ENCODE assay signal across 8 cellular contexts in genomic region chr22:50270302-50271010, GRCh38. TPM values are rescaled to one million over a fixed set of nuclear protein-coding genes. Genes with fewer than 3 reads are reported as not detected.
DNase-seq lines count a peak whose midpoint lies in the region; ATAC-seq and TF ChIP-seq lines count a peak whose summit lies in the region.

TSS of gene MAPK11 (minus strand) at chr22:50270380. CDS start at chr22:50270292, 88 bp downstream.

- TF ChIP-seq CTCF in GM10248 (IDR thresholded peaks at IDR 0.05; ENCODE audit: control extremely low read depth, extremely low read depth, low read depth, missing control alignments): no peak
- no peak for TF ChIP-seq CTCF in WI38 (IDR thresholded peaks at IDR 0.05; ENCODE audit: low read depth, low read length)
- no peak for TF ChIP-seq CTCF in mammary epithelial cell (conservative IDR thresholded peaks at IDR 0.05 in 1 of 2, IDR thresholded peaks at IDR 0.05 in 1 of 2; ENCODE audit: extremely low read depth in 1 of 2, insufficient read depth in 1 of 2, low read depth in 1 of 2, low read length in 2 of 2)

- H3K27ac ChIP-seq in mammary epithelial cell (ENCODE audit: insufficient read depth, low read depth, low read length): no peak within 1 kb of the TSS

- H3K4me1 ChIP-seq in mammary epithelial cell (ENCODE audit: insufficient read depth, low read length): peaks cover 29% of the 10 kb centered on the region

- TF ChIP-seq EP300 in Ishikawa (IDR thresholded peaks at IDR 0.05; ENCODE audit: borderline replicate concordance): no peak

- peaks cover 4% of the 10 kb centered on the region for H3K79me2 ChIP-seq in mammary epithelial cell (ENCODE audit: insufficient read depth, low read length)

- H4K20me1 ChIP-seq in mammary epithelial cell (ENCODE audit: insufficient read depth, low read length): no peaks in the 10 kb centered on the region

- no peak for ATAC-seq in HG02763 (IDR thresholded peaks at IDR 0.05; ENCODE audit: unreplicated experiment)

- BruUV-seq in mammary epithelial cell (replicated peaks; lab: Mats Ljungman, UMichigan): no TSS peak

- in situ Hi-C loops in mammary epithelial cell (cut with MboI; ENCODE audit: low sequenced_read_pairs in 2 of 2): loop anchor here in 1 of 2 donors (10.0 kb wide), 1 partner anchor 54 kb away; the partner anchor contains the start of gene DENND6B

- H3K9ac ChIP-seq in mammary epithelial cell (ENCODE audit: insufficient read depth, low read length): no peak within 1 kb of the TSS

- DNase-seq in GM10248 (ENCODE audit: extremely low spot score) (peak; percentile 78), mammary epithelial cell (peak; percentile 64), islet precursor cell (peak; percentile 91), cortex of kidney (lab: John Stamatoyannopoulos, UW) (no peak)
- DNase-seq in stimulated activated CD4-positive, alpha-beta T cell treated with anti-CD3 and anti-CD28 coated beads, Interleukin-12 subunit alpha, Interleukin-12 subunit beta, amount 100 ng/mL, for 4 hours: peak; percentile 76

- 5% methylated on average over 17 of the region's 77 CpGs for WGBS in mammary epithelial cell (ENCODE audit: low coverage, missing lambda C conversion rate)

- intact Hi-C loops in mammary epithelial cell (cut with micrococcal nuclease): loop anchor here (1.0 to 5.0 kb wide), 2 partner anchors 18 to 37 kb away; partner anchors contain the start of gene PLXNB2

- H3K27me3 ChIP-seq in mammary epithelial cell (ENCODE audit: insufficient read depth, low read length): no peaks in the 10 kb centered on the region

- no peaks in the 10 kb centered on the region for H3K9me3 ChIP-seq in mammary epithelial cell (replicated peaks; ENCODE audit: insufficient read depth, low read length)

- CTCF ChIA-PET in GM10248 (lab: Yijun Ruan, JAX) (interaction anchor here (1.3 to 3.5 kb wide), 3 partner anchors 18 to 83 kb away, joined by 5 to 16 read pairs (median 6); partner anchors contain the start of gene DENND6B), mammary epithelial cell (lab: Charles Lee; ENCODE audit: low non-redundant PET) (no interaction called here)

- H2AFZ ChIP-seq in mammary epithelial cell (ENCODE audit: low read depth, low read length): peak within 1 kb of the TSS; percentile 28

- no peaks in the 10 kb centered on the region for H3K36me3 ChIP-seq in mammary epithelial cell (ENCODE audit: insufficient read depth, low read length)

- H3K4me3 ChIP-seq in WI38 (ENCODE audit: low read depth, low read length): peak within 1 kb of the TSS; percentile 59
- H3K4me3 ChIP-seq in mammary epithelial cell (replicated peaks in 1 of 3; ENCODE audit: insufficient read depth in 1 of 3, low read depth in 2 of 3, low read length in 3 of 3): peak within 1 kb of the TSS; percentile 48 to 53 (median 53)

- peak; percentile 22; the same call in 1 of the 2 replicates for TF ChIP-seq RAD21 in Ishikawa (IDR thresholded peaks at IDR 0.05; ENCODE audit: low read depth)

- dilution Hi-C loops in mammary epithelial cell (cut with HindIII; ENCODE audit: low sequenced_read_pairs): no loop called here

- peak within 1 kb of the TSS; percentile 95 for H3K4me2 ChIP-seq in mammary epithelial cell (ENCODE audit: insufficient read depth, low read depth, low read length)

- POLR2A ChIA-PET in GM10248 (lab: Yijun Ruan, JAX): no interaction called here

TF ChIP-seq in Ishikawa, 13 proteins besides CTCF, POLR2A, EP300 and RAD21:
- TF ChIP-seq EGR1 (IDR thresholded peaks at IDR 0.05) (no peak), NFIC (IDR thresholded peaks at IDR 0.05) (no peak), ZBTB7A (IDR thresholded peaks at IDR 0.05; ENCODE audit: low read depth) (peak; percentile 67), CEBPB (IDR thresholded peaks at IDR 0.05) (no peak), YY1 (IDR thresholded peaks at IDR 0.05; ENCODE audit: low read depth) (no peak)
- TF ChIP-seq, protein P1, sequence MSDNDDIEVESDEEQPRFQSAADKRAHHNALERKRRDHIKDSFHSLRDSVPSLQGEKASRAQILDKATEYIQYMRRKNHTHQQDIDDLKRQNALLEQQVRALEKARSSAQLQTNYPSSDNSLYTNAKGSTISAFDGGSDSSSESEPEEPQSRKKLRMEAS (IDR thresholded peaks at IDR 0.05): peak; percentile 59; the same call in 1 of the 2 replicates
- TF ChIP-seq, protein P2, sequence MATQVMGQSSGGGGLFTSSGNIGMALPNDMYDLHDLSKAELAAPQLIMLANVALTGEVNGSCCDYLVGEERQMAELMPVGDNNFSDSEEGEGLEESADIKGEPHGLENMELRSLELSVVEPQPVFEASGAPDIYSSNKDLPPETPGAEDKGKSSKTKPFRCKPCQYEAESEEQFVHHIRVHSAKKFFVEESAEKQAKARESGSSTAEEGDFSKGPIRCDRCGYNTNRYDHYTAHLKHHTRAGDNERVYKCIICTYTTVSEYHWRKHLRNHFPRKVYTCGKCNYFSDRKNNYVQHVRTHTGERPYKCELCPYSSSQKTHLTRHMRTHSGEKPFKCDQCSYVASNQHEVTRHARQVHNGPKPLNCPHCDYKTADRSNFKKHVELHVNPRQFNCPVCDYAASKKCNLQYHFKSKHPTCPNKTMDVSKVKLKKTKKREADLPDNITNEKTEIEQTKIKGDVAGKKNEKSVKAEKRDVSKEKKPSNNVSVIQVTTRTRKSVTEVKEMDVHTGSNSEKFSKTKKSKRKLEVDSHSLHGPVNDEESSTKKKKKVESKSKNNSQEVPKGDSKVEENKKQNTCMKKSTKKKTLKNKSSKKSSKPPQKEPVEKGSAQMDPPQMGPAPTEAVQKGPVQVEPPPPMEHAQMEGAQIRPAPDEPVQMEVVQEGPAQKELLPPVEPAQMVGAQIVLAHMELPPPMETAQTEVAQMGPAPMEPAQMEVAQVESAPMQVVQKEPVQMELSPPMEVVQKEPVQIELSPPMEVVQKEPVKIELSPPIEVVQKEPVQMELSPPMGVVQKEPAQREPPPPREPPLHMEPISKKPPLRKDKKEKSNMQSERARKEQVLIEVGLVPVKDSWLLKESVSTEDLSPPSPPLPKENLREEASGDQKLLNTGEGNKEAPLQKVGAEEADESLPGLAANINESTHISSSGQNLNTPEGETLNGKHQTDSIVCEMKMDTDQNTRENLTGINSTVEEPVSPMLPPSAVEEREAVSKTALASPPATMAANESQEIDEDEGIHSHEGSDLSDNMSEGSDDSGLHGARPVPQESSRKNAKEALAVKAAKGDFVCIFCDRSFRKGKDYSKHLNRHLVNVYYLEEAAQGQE (IDR thresholded peaks at IDR 0.05; ENCODE audit: low read depth): peak; percentile 98

RNA-seq across cellular contexts. Expression of gene MAPK11, which starts in this region (rescaled TPM):
- 10 to 100 TPM in 1 of 2 donors, 1 to 10 TPM in 1; 9.3 to 10.0 TPM for total RNA-seq in mammary epithelial cell
- 3.4 TPM for polyA plus RNA-seq in mammary epithelial cell
- 4.2 TPM for polyA minus RNA-seq in mammary epithelial cell
